In the genomic region with DNA sequence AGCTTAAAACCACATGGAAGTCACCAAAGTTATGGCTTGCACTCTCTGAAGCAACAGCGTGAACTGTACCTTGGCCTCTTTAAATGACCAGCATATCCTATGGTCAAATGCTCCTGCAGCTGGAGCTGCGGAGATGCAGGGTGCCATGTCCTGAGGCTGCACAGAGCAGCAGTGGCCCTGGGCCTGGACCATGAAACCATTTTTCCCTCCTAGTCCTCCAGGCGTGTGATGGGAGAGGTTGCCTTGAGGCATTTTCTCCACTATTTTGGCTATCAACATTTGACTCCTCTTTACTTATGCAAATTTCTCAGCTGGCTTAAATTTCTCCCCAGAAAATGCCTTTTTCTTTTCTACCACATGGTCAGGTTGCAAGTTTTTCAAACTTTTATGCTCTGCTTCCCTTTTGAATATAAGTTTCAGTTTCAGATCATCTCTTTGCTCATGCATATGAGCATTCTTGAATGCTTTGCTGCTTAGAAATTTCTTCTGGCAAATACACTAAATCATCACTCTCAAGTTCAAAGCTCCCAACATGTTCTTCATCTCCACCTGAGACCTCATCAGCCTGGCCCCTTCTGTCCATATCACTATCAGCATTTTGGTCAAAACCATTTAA, we compare ENCODE assay signal across 26 cellular contexts.
"Had no signal": no experiment of that assay in that cellular context is flagged by ENCODE, and none has a peak within 500 bp of the region (broad histone marks: within the 10 kb centered on the region; RNA-seq: fewer than 3 reads in every experiment).

No MANE protein-coding gene starts in this region.

- H3K36me3 Mint-ChIP-seq: activated naive CD8-positive, alpha-beta T cell treated with anti-CD3 and anti-CD28 coated beads, Interleukin-2, amount 10 ng/mL, durations not matched to agents 7 days and 5 days; naive thymus-derived CD4-positive, alpha-beta T cell; neural progenitor cell; type B pancreatic cell had no signal

- H3K4me3 ChIP-seq: breast epithelium, lower lobe of right lung, neural progenitor cell, sigmoid colon, smooth muscle cell, thoracic aorta, vagina had no signal

- H3K36me3 ChIP-seq: breast epithelium, lower lobe of right lung, neural progenitor cell, sigmoid colon, thoracic aorta, vagina had no signal

- ATAC-seq: activated CD4-positive, alpha-beta T cell treated with anti-CD3 and anti-CD28 coated beads for 36 hours; activated T-cell treated with anti-CD3 and anti-CD28 coated beads, Interleukin-2, amount 50 U/mL, for 4 hours; foreskin keratinocyte; left lobe of liver; lower lobe of right lung; naive thymus-derived CD4-positive, alpha-beta T cell had no signal

- H3K9me3 Mint-ChIP-seq: activated naive CD8-positive, alpha-beta T cell treated with anti-CD3 and anti-CD28 coated beads, Interleukin-2, amount 10 ng/mL, durations not matched to agents 7 days and 5 days; activated T-helper 2 cell treated with anti-CD3 and anti-CD28 coated beads, Interferon-gamma antibody, Interleukin-2, Interleukin-4, amounts not matched to agents 10 μg/mL and 5 μg/mL and 100 μg/mL, durations not matched to agents 14 hours and 24 hours and 36 hours; type B pancreatic cell had no signal

- H3K4me1 Mint-ChIP-seq: activated CD4-positive, alpha-beta T cell treated with anti-CD3 and anti-CD28 coated beads for 36 hours; activated naive CD8-positive, alpha-beta T cell treated with anti-CD3 and anti-CD28 coated beads, Interleukin-2, amount 10 ng/mL, durations not matched to agents 7 days and 5 days; central memory CD8-positive, alpha-beta T cell; neural progenitor cell had no signal

- H3K4me3 Mint-ChIP-seq: activated B cell treated with CpG ODN at 0.5 μM for 24 hours; activated CD4-positive, alpha-beta T cell treated with anti-CD3 and anti-CD28 coated beads for 36 hours; activated naive CD8-positive, alpha-beta T cell treated with anti-CD3 and anti-CD28 coated beads, Interleukin-2, amount 10 ng/mL, durations not matched to agents 7 days and 5 days; activated T-cell treated with anti-CD3 and anti-CD28 coated beads, Interleukin-2, amount 50 U/mL, for 4 hours; central memory CD8-positive, alpha-beta T cell; naive thymus-derived CD4-positive, alpha-beta T cell; neural progenitor cell; type B pancreatic cell had no signal

- H3K9me3 ChIP-seq: breast epithelium, lower lobe of right lung, thoracic aorta, vagina had no signal

- H3K27me3 Mint-ChIP-seq: activated B cell treated with CpG ODN at 0.5 μM for 24 hours; activated naive CD8-positive, alpha-beta T cell treated with anti-CD3 and anti-CD28 coated beads, Interleukin-2, amount 10 ng/mL, durations not matched to agents 7 days and 5 days; central memory CD8-positive, alpha-beta T cell; type B pancreatic cell had no signal

- H3K4me1 ChIP-seq: breast epithelium, foreskin keratinocyte, lower lobe of right lung, neural progenitor cell, sigmoid colon, vagina had no signal

- H3K27ac ChIP-seq: breast epithelium, foreskin keratinocyte, lower lobe of right lung, neural progenitor cell, sigmoid colon, thoracic aorta, vagina had no signal

- H3K27ac Mint-ChIP-seq: activated B cell treated with CpG ODN at 0.5 μM for 24 hours; activated CD4-positive, alpha-beta T cell treated with anti-CD3 and anti-CD28 coated beads for 36 hours; activated naive CD8-positive, alpha-beta T cell treated with anti-CD3 and anti-CD28 coated beads, Interleukin-2, amount 10 ng/mL, durations not matched to agents 7 days and 5 days; activated T-helper 2 cell treated with anti-CD3 and anti-CD28 coated beads, Interferon-gamma antibody, Interleukin-2, Interleukin-4, amounts not matched to agents 10 μg/mL and 5 μg/mL and 100 μg/mL, durations not matched to agents 14 hours and 24 hours and 36 hours; naive thymus-derived CD4-positive, alpha-beta T cell; neural progenitor cell; type B pancreatic cell had no signal

- DNase-seq: activated B cell treated with CpG ODN at 0.5 μM for 24 hours; activated CD4-positive, alpha-beta T cell treated with anti-CD3 and anti-CD28 coated beads for 36 hours; activated CD4-positive, alpha-beta T cell treated with anti-CD3 and anti-CD28 coated beads, Interleukin-2, amount 50 U/mL, for 4 hours; activated CD8-positive, alpha-beta memory T cell treated with anti-CD3 and anti-CD28 coated beads, Interleukin-2, amount 50 U/mL, for 48 hours; activated naive CD4-positive, alpha-beta T cell; activated naive CD8-positive, alpha-beta T cell treated with anti-CD3 and anti-CD28 coated beads, Interleukin-2, amount 10 ng/mL, durations not matched to agents 7 days and 5 days; activated T-cell treated with anti-CD3 and anti-CD28 coated beads, Interleukin-2, amount 50 U/mL, for 4 hours; amniotic stem cell; effector memory CD4-positive, alpha-beta T cell; foreskin keratinocyte; lower lobe of right lung; naive thymus-derived CD4-positive, alpha-beta T cell; retina; sigmoid colon; stimulated activated CD4-positive, alpha-beta T cell treated with anti-CD3 and anti-CD28 coated beads, Interleukin-2, amount 100 ng/mL, for 48 hours; stimulated activated CD8-positive, alpha-beta memory T cell treated with anti-CD3 and anti-CD28 coated beads, Interleukin-4, amount 100 ng/mL, for 48 hours; stimulated activated naive CD4-positive, alpha-beta T cell had no signal
